ENCODE assay signal across 19 cellular contexts in genomic region chr18:42087876-42088275, GRCh38.
"Had no signal": no experiment of that assay in that cellular context is flagged by ENCODE, and none has a peak within 500 bp of the region (broad histone marks: within the 10 kb centered on the region; RNA-seq: fewer than 3 reads in every experiment).

No MANE protein-coding gene starts in this region.

- ATAC-seq: activated T-cell treated with anti-CD3 and anti-CD28 coated beads, Interleukin-2, amount 50 U/mL, for 4 hours; Right ventricle myocardium inferior; T-cell had no signal

- H3K27ac Mint-ChIP-seq: activated CD4-positive, alpha-beta memory T cell treated with anti-CD3 and anti-CD28 coated beads for 36 hours; activated CD4-positive, alpha-beta T cell treated with anti-CD3 and anti-CD28 coated beads, Interleukin-2, amount 10 ng/mL, durations not matched to agents 7 days and 5 days; activated naive CD4-positive, alpha-beta T cell treated with anti-CD3 and anti-CD28 coated beads, Interleukin-2, amount 10 ng/mL, durations not matched to agents 7 days and 5 days; activated naive CD8-positive, alpha-beta T cell treated with anti-CD3 and anti-CD28 coated beads for 36 hours; activated T-helper 2 cell treated with anti-CD3 and anti-CD28 coated beads, Interferon-gamma antibody, Interleukin-2, Interleukin-4, amounts not matched to agents 10 μg/mL and 5 μg/mL and 100 μg/mL, durations not matched to agents 14 hours and 24 hours and 36 hours; T-cell had no signal

- H3K9me3 Mint-ChIP-seq: activated CD4-positive, alpha-beta memory T cell treated with anti-CD3 and anti-CD28 coated beads for 36 hours; activated CD4-positive, alpha-beta T cell treated with anti-CD3 and anti-CD28 coated beads, Interleukin-2, amount 10 ng/mL, durations not matched to agents 7 days and 5 days; activated naive CD4-positive, alpha-beta T cell treated with anti-CD3 and anti-CD28 coated beads, Interleukin-2, amount 10 ng/mL, durations not matched to agents 7 days and 5 days; activated T-cell treated with anti-CD3 and anti-CD28 coated beads, Interleukin-2, amount 50 U/mL, for 4 hours; activated T-helper 2 cell treated with anti-CD3 and anti-CD28 coated beads, Interferon-gamma antibody, Interleukin-2, Interleukin-4, amounts not matched to agents 10 μg/mL and 5 μg/mL and 100 μg/mL, durations not matched to agents 14 hours and 24 hours and 36 hours had no signal

- DNase-seq: activated CD4-positive, alpha-beta memory T cell treated with anti-CD3 and anti-CD28 coated beads for 36 hours; activated CD4-positive, alpha-beta T cell treated with anti-CD3 and anti-CD28 coated beads, Interleukin-2, amount 10 ng/mL, durations not matched to agents 7 days and 5 days; activated CD4-positive, CD25-positive, alpha-beta regulatory T cell; activated CD8-positive, alpha-beta memory T cell treated with anti-CD3 and anti-CD28 coated beads for 24 hours; activated gamma-delta T cell treated with Interleukin-2 at 50 U/mL for 16 hours; activated naive CD4-positive, alpha-beta T cell treated with anti-CD3 and anti-CD28 coated beads, Interleukin-2, amount 10 ng/mL, durations not matched to agents 7 days and 5 days; activated naive CD8-positive, alpha-beta T cell treated with anti-CD3 and anti-CD28 coated beads for 36 hours; activated T-cell treated with anti-CD3 and anti-CD28 coated beads, Interleukin-2, amount 50 U/mL, for 4 hours; brain microvascular endothelial cell; MM.1S; NCI-H1105 treated with DMSO at 0.1 percent for 48 hours; NCI-H1436 treated with DMSO at 0.1 percent for 48 hours; NCI-H187; NCI-H2081 treated with DMSO at 0.1 percent for 48 hours; RPMI8226; T-cell; T-helper 2 cell had no signal

- H3K27me3 Mint-ChIP-seq: activated CD4-positive, alpha-beta memory T cell treated with anti-CD3 and anti-CD28 coated beads for 36 hours; activated CD4-positive, alpha-beta T cell treated with anti-CD3 and anti-CD28 coated beads, Interleukin-2, amount 10 ng/mL, durations not matched to agents 7 days and 5 days; activated naive CD4-positive, alpha-beta T cell treated with anti-CD3 and anti-CD28 coated beads, Interleukin-2, amount 10 ng/mL, durations not matched to agents 7 days and 5 days; activated naive CD8-positive, alpha-beta T cell treated with anti-CD3 and anti-CD28 coated beads for 36 hours; T-cell had no signal

- H3K4me3 Mint-ChIP-seq: activated CD4-positive, alpha-beta memory T cell treated with anti-CD3 and anti-CD28 coated beads for 36 hours; activated CD4-positive, alpha-beta T cell treated with anti-CD3 and anti-CD28 coated beads, Interleukin-2, amount 10 ng/mL, durations not matched to agents 7 days and 5 days; activated naive CD4-positive, alpha-beta T cell treated with anti-CD3 and anti-CD28 coated beads, Interleukin-2, amount 10 ng/mL, durations not matched to agents 7 days and 5 days; activated naive CD8-positive, alpha-beta T cell treated with anti-CD3 and anti-CD28 coated beads for 36 hours; activated T-cell treated with anti-CD3 and anti-CD28 coated beads, Interleukin-2, amount 50 U/mL, for 4 hours; T-cell had no signal
